In genomic region chr19:35901055-35901644, GRCh38 we compare ENCODE assay signal across 8 cellular contexts. TPM values are rescaled to one million over a fixed set of nuclear protein-coding genes. Genes with fewer than 3 reads are reported as not detected.
DNase-seq lines count a peak whose midpoint lies in the region; ATAC-seq and TF ChIP-seq lines count a peak whose summit lies in the region.

No MANE protein-coding gene starts in this region.

- peaks cover 17% of the 10 kb centered on the region for H3K36me3 Mint-ChIP-seq in T-helper 1 cell treated with Interleukin-12 subunit alpha and Interleukin-12 subunit beta and Interleukin-4 antibody, amounts not matched to agents 30 μg/mL and 1 μg/mL, for 36 hours (ENCODE audit: low read depth)
- peaks cover 3% of the 10 kb centered on the region for H3K36me3 Mint-ChIP-seq in T-helper 17 cell (ENCODE audit: low read depth)
- H3K36me3 Mint-ChIP-seq in stimulated activated effector memory CD8-positive, alpha-beta T cell treated with anti-CD3 and anti-CD28 coated beads, Interleukin-12 subunit alpha, Interleukin-12 subunit beta, amount 100 ng/mL, for 72 hours: peaks cover 76% of the 10 kb centered on the region

- no peaks in the 10 kb centered on the region for H3K9me3 ChIP-seq in T-helper 17 cell (ENCODE audit: control insufficient read depth, low read length, poor library complexity, severe bottlenecking)

- no peaks in the 10 kb centered on the region for H3K27me3 Mint-ChIP-seq in T-helper 1 cell treated with Interleukin-12 subunit alpha and Interleukin-12 subunit beta and Interleukin-4 antibody, amounts not matched to agents 30 μg/mL and 1 μg/mL, for 36 hours (ENCODE audit: low read depth)
- H3K27me3 Mint-ChIP-seq in T-helper 17 cell: no peaks in the 10 kb centered on the region

- no peaks in the 10 kb centered on the region for H3K9me3 Mint-ChIP-seq in T-helper 1 cell treated with Interleukin-12 subunit alpha and Interleukin-12 subunit beta and Interleukin-4 antibody, amounts not matched to agents 30 μg/mL and 1 μg/mL, for 36 hours
- no peaks in the 10 kb centered on the region for H3K9me3 Mint-ChIP-seq in stimulated activated effector memory CD8-positive, alpha-beta T cell treated with anti-CD3 and anti-CD28 coated beads, Interleukin-12 subunit alpha, Interleukin-12 subunit beta, amount 100 ng/mL, for 72 hours

- TF ChIP-seq CTCF in fibroblast of the aortic adventitia (IDR thresholded peaks at IDR 0.05; ENCODE audit: insufficient read depth, low read length): no peak

- H3K27ac Mint-ChIP-seq in T-helper 1 cell treated with Interleukin-12 subunit alpha and Interleukin-12 subunit beta and Interleukin-4 antibody, amounts not matched to agents 30 μg/mL and 1 μg/mL, for 36 hours: peak overlapping the region; percentile 97
- H3K27ac Mint-ChIP-seq in T-helper 17 cell: peak overlapping the region; percentile 100
- H3K27ac Mint-ChIP-seq in stimulated activated effector memory CD8-positive, alpha-beta T cell treated with anti-CD3 and anti-CD28 coated beads, Interleukin-12 subunit alpha, Interleukin-12 subunit beta, amount 100 ng/mL, for 72 hours: peak overlapping the region; percentile 99

- H3K4me1 Mint-ChIP-seq in T-helper 1 cell treated with Interleukin-12 subunit alpha and Interleukin-12 subunit beta and Interleukin-4 antibody, amounts not matched to agents 30 μg/mL and 1 μg/mL, for 36 hours (ENCODE audit: low read depth): peaks cover 44% of the 10 kb centered on the region
- H3K4me1 Mint-ChIP-seq in T-helper 17 cell: peaks cover 45% of the 10 kb centered on the region
- peaks cover 73% of the 10 kb centered on the region for H3K4me1 Mint-ChIP-seq in stimulated activated effector memory CD8-positive, alpha-beta T cell treated with anti-CD3 and anti-CD28 coated beads, Interleukin-12 subunit alpha, Interleukin-12 subunit beta, amount 100 ng/mL, for 72 hours

- H3K4me3 ChIP-seq in fibroblast of the aortic adventitia (ENCODE audit: low read depth, low read length): no peak overlapping the region

- ATAC-seq in T-helper 17 cell: no peak
- no peak for ATAC-seq in stimulated activated effector memory CD8-positive, alpha-beta T cell treated with anti-CD3 and anti-CD28 coated beads, Interleukin-12 subunit alpha, Interleukin-12 subunit beta, amount 100 ng/mL, for 72 hours
- ATAC-seq in HG02938 (IDR thresholded peaks at IDR 0.05; ENCODE audit: unreplicated experiment): no peak
- no peak for ATAC-seq in HG03097 (IDR thresholded peaks at IDR 0.05; ENCODE audit: low FRiP score, unreplicated experiment)
- ATAC-seq in HG02840 (IDR thresholded peaks at IDR 0.05; ENCODE audit: low FRiP score, unreplicated experiment): no peak

- H3K4me3 Mint-ChIP-seq in T-helper 1 cell treated with Interleukin-12 subunit alpha and Interleukin-12 subunit beta and Interleukin-4 antibody, amounts not matched to agents 30 μg/mL and 1 μg/mL, for 36 hours: peak overlapping the region; percentile 98
- H3K4me3 Mint-ChIP-seq in T-helper 17 cell: peak overlapping the region; percentile 98
- peak overlapping the region; percentile 84 for H3K4me3 Mint-ChIP-seq in stimulated activated effector memory CD8-positive, alpha-beta T cell treated with anti-CD3 and anti-CD28 coated beads, Interleukin-12 subunit alpha, Interleukin-12 subunit beta, amount 100 ng/mL, for 72 hours

- DNase-seq in T-helper 1 cell: no peak
- no peak for DNase-seq in T-helper 17 cell
- DNase-seq in fibroblast of the aortic adventitia (ENCODE audit: low read depth): peak; percentile 59
- DNase-seq in stimulated activated effector memory CD8-positive, alpha-beta T cell treated with anti-CD3 and anti-CD28 coated beads, Interleukin-12 subunit alpha, Interleukin-12 subunit beta, amount 100 ng/mL, for 72 hours (ENCODE audit: low spot score in 2 of 2): no peak

RNA-seq across cellular contexts. Expression of gene NFKBID, which starts 0.8 kb away (rescaled TPM):
- total RNA-seq in T-helper 17 cell: 100 to 1,000 TPM; 128 to 140 TPM
- total RNA-seq in fibroblast of the aortic adventitia (ENCODE audit: low replicate concordance): 2.5 and 3.7 TPM in 2 replicates

RNA-seq across cellular contexts. Expression of gene HCST, which starts 1.2 kb away (rescaled TPM):
- total RNA-seq in T-helper 17 cell (10 to 100 TPM; 63.0 to 73.7 TPM), fibroblast of the aortic adventitia (ENCODE audit: low replicate concordance) (0.81 and 2.7 TPM in 2 replicates)

RNA-seq across cellular contexts. Expression of gene TYROBP, which starts 6.9 kb away (rescaled TPM):
- total RNA-seq in T-helper 17 cell (10 to 100 TPM in 1 of 2 donors, 1 to 10 TPM in 1; 5.9 to 16.7 TPM), fibroblast of the aortic adventitia (ENCODE audit: low replicate concordance) (not detected in 2 replicates)

RNA-seq across cellular contexts. Expression of gene APLP1, which starts 32.8 kb away (rescaled TPM):
- total RNA-seq in T-helper 17 cell (not detected), fibroblast of the aortic adventitia (ENCODE audit: low replicate concordance) (4.1 and 8.6 TPM in 2 replicates)

RNA-seq across cellular contexts. Expression of gene LRFN3, which starts 35.0 kb away (rescaled TPM):
- total RNA-seq in T-helper 17 cell (1 to 10 TPM; 6.8 to 8.7 TPM), fibroblast of the aortic adventitia (ENCODE audit: low replicate concordance) (5.9 and 9.3 TPM in 2 replicates)

Comparison
In these comparisons a context has a peak if more than half of its experiments do, and no peak if none do; other contexts are left out.
1. RNA of gene NFKBID, which starts 0.8 kb away (total RNA-seq): 128 to 140 TPM in T-helper 17 cell; 2.5 to 3.7 TPM in fibroblast of the aortic adventitia; every median in the first group is over 10 times any median in the second.
2. RNA of gene HCST, which starts 1.2 kb away (total RNA-seq): 63.0 to 73.7 TPM in T-helper 17 cell; 0.81 to 2.7 TPM in fibroblast of the aortic adventitia; every median in the first group is over 10 times any median in the second.
3. Peak in every context shown above with its lines, with median percentiles within 50 percentile points of each other: H3K27ac Mint-ChIP-seq and H3K4me3 Mint-ChIP-seq.